36 cellular contexts compared by ENCODE assay signal in the genomic region with DNA sequence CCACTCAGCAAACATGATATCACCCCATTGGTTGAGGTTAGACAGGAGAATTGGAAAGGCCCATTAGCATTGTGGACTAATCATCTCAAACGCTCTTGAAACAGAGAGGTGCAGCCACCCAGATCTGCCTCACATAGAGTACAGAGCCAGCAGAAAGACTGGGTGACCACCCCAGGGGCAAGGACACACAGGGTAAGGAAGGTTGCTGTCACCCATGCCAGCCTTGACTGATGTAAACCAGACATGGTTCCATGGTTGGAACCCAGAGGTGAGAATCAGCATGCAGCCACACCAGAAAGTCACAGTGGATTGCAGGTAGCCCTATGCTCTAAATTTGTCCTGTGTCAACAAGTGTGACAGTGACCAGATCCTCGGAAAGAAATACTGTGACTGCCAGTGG.
"Had no signal": no experiment of that assay in that cellular context is flagged by ENCODE, and none has a peak within 500 bp of the region (broad histone marks: within the 10 kb centered on the region; RNA-seq: fewer than 3 reads in every experiment).

No MANE protein-coding gene starts in this region.

- H3K9me3 Mint-ChIP-seq: activated naive CD4-positive, alpha-beta T cell treated with anti-CD3 and anti-CD28 coated beads for 36 hours; activated naive CD4-positive, alpha-beta T cell treated with anti-CD3 and anti-CD28 coated beads, Interleukin-2, amount 10 ng/mL, durations not matched to agents 7 days and 5 days; activated naive CD4-positive, alpha-beta T cell treated with anti-CD3 and anti-CD28 coated beads, Interleukin-2, amount 50 U/mL, for 24 hours; activated naive CD4-positive, alpha-beta T cell treated with anti-CD3 and anti-CD28 coated beads, Interleukin-2, amount 50 U/mL, for 72 hours; activated naive CD8-positive, alpha-beta T cell treated with anti-CD3 and anti-CD28 coated beads for 36 hours; activated naive CD8-positive, alpha-beta T cell treated with anti-CD3 and anti-CD28 coated beads, Interleukin-2, amount 10 ng/mL, durations not matched to agents 7 days and 5 days; activated naive CD8-positive, alpha-beta T cell treated with anti-CD3 and anti-CD28 coated beads, Interleukin-2, amount 50 U/mL, for 24 hours; activated T-cell treated with anti-CD3 and anti-CD28 coated beads, Interleukin-2, amount 50 U/mL, for 24 hours; activated T-cell treated with anti-CD3 and anti-CD28 coated beads, Interleukin-2, amount 50 U/mL, for 4 hours; activated T-cell treated with anti-CD3 and anti-CD28 coated beads, Interleukin-2, amount 50 U/mL, for 72 hours; activated T-helper 1 cell treated with anti-CD3 and anti-CD28 coated beads, Interleukin-12 subunit alpha, Interleukin-12 subunit beta, Interleukin-2, Interleukin-4 antibody, amounts not matched to agents 30 ng/mL and 10 ng/mL and 1 ng/mL, durations not matched to agents 14 hours and 24 hours and 36 hours; activated T-helper 17 cell treated with anti-CD3 and anti-CD28 coated beads, Interleukin-2, amount 50 U/mL, for 72 hours; activated T-helper 2 cell treated with anti-CD3 and anti-CD28 coated beads, Interferon-gamma antibody, Interleukin-2, Interleukin-4, amounts not matched to agents 10 μg/mL and 5 μg/mL and 100 μg/mL, durations not matched to agents 14 hours and 24 hours and 36 hours had no signal

- H3K4me3 Mint-ChIP-seq: activated naive CD4-positive, alpha-beta T cell treated with anti-CD3 and anti-CD28 coated beads for 36 hours; activated naive CD4-positive, alpha-beta T cell treated with anti-CD3 and anti-CD28 coated beads, Interleukin-2, amount 10 ng/mL, durations not matched to agents 7 days and 5 days; activated naive CD4-positive, alpha-beta T cell treated with anti-CD3 and anti-CD28 coated beads, Interleukin-2, amount 50 U/mL, for 24 hours; activated naive CD8-positive, alpha-beta T cell; activated naive CD8-positive, alpha-beta T cell treated with anti-CD3 and anti-CD28 coated beads for 36 hours; activated naive CD8-positive, alpha-beta T cell treated with anti-CD3 and anti-CD28 coated beads, Interleukin-2, amount 10 ng/mL, durations not matched to agents 7 days and 5 days; activated naive CD8-positive, alpha-beta T cell treated with anti-CD3 and anti-CD28 coated beads, Interleukin-2, amount 50 U/mL, for 24 hours; activated T-cell treated with anti-CD3 and anti-CD28 coated beads, Interleukin-2, amount 50 U/mL, for 24 hours; activated T-cell treated with anti-CD3 and anti-CD28 coated beads, Interleukin-2, amount 50 U/mL, for 4 hours; activated T-cell treated with anti-CD3 and anti-CD28 coated beads, Interleukin-2, amount 50 U/mL, for 72 hours; activated T-helper 1 cell treated with anti-CD3 and anti-CD28 coated beads, Interleukin-12 subunit alpha, Interleukin-12 subunit beta, Interleukin-2, Interleukin-4 antibody, amounts not matched to agents 30 ng/mL and 10 ng/mL and 1 ng/mL, durations not matched to agents 14 hours and 24 hours and 36 hours; activated T-helper 17 cell treated with anti-CD3 and anti-CD28 coated beads, Interleukin-2, amount 50 U/mL, for 72 hours; brain; central memory CD8-positive, alpha-beta T cell had no signal

- H3K4me1 Mint-ChIP-seq: activated naive CD4-positive, alpha-beta T cell treated with anti-CD3 and anti-CD28 coated beads, Interleukin-2, amount 10 ng/mL, durations not matched to agents 7 days and 5 days; activated naive CD4-positive, alpha-beta T cell treated with anti-CD3 and anti-CD28 coated beads, Interleukin-2, amount 50 U/mL, for 24 hours; activated naive CD8-positive, alpha-beta T cell treated with anti-CD3 and anti-CD28 coated beads for 36 hours; activated naive CD8-positive, alpha-beta T cell treated with anti-CD3 and anti-CD28 coated beads, Interleukin-2, amount 10 ng/mL, durations not matched to agents 7 days and 5 days; activated naive CD8-positive, alpha-beta T cell treated with anti-CD3 and anti-CD28 coated beads, Interleukin-2, amount 50 U/mL, for 24 hours; activated T-helper 17 cell treated with anti-CD3 and anti-CD28 coated beads, Interleukin-2, amount 50 U/mL, for 72 hours; brain; central memory CD8-positive, alpha-beta T cell had no signal

- H3K36me3 Mint-ChIP-seq: activated naive CD4-positive, alpha-beta T cell treated with anti-CD3 and anti-CD28 coated beads, Interleukin-2, amount 10 ng/mL, durations not matched to agents 7 days and 5 days; activated naive CD4-positive, alpha-beta T cell treated with anti-CD3 and anti-CD28 coated beads, Interleukin-2, amount 50 U/mL, for 24 hours; activated naive CD4-positive, alpha-beta T cell treated with anti-CD3 and anti-CD28 coated beads, Interleukin-2, amount 50 U/mL, for 72 hours; activated naive CD8-positive, alpha-beta T cell; activated naive CD8-positive, alpha-beta T cell treated with anti-CD3 and anti-CD28 coated beads for 36 hours; activated naive CD8-positive, alpha-beta T cell treated with anti-CD3 and anti-CD28 coated beads, Interleukin-2, amount 10 ng/mL, durations not matched to agents 7 days and 5 days; brain had no signal

- DNase-seq: activated effector memory CD4-positive, alpha-beta T cell treated with anti-CD3 and anti-CD28 coated beads, Interleukin-2, amount 50 U/mL, for 16 hours; activated effector memory CD4-positive, alpha-beta T cell treated with Interleukin-2 at 50 U/mL for 16 hours; activated gamma-delta T cell; activated gamma-delta T cell treated with Interleukin-2 at 50 U/mL for 16 hours; activated naive CD4-positive, alpha-beta T cell; activated naive CD4-positive, alpha-beta T cell treated with anti-CD3 and anti-CD28 coated beads for 36 hours; activated naive CD4-positive, alpha-beta T cell treated with anti-CD3 and anti-CD28 coated beads, Interleukin-2, amount 10 ng/mL, durations not matched to agents 7 days and 5 days; activated naive CD4-positive, alpha-beta T cell treated with anti-CD3 and anti-CD28 coated beads, Interleukin-2, amount 50 U/mL, for 16 hours; activated naive CD4-positive, alpha-beta T cell treated with Interleukin-2 at 50 U/mL for 16 hours; activated naive CD8-positive, alpha-beta T cell treated with anti-CD3 and anti-CD28 coated beads for 36 hours; activated naive CD8-positive, alpha-beta T cell treated with anti-CD3 and anti-CD28 coated beads, Interleukin-2, amount 10 ng/mL, durations not matched to agents 7 days and 5 days; activated naive CD8-positive, alpha-beta T cell treated with anti-CD3 and anti-CD28 coated beads, Interleukin-2, amount 50 U/mL, for 24 hours; activated T-cell treated with anti-CD3 and anti-CD28 coated beads for 4 hours; activated T-cell treated with anti-CD3 and anti-CD28 coated beads, Interleukin-2, amount 50 U/mL, for 1 hour; activated T-cell treated with anti-CD3 and anti-CD28 coated beads, Interleukin-2, amount 50 U/mL, for 24 hours; activated T-cell treated with anti-CD3 and anti-CD28 coated beads, Interleukin-2, amount 50 U/mL, for 4 hours; activated T-cell treated with anti-CD3 and anti-CD28 coated beads, Interleukin-2, amount 50 U/mL, for 48 hours; activated T-cell treated with anti-CD3 and anti-CD28 coated beads, Interleukin-2, amount 50 U/mL, for 72 hours; adrenal gland; amniotic stem cell; amygdala; anterior cingulate cortex; aorta; body of pancreas; brain microvascular endothelial cell; caudate nucleus; central memory CD4-positive, alpha-beta T cell; cerebellar nuclear complex had no signal

- H3K27me3 Mint-ChIP-seq: activated naive CD4-positive, alpha-beta T cell treated with anti-CD3 and anti-CD28 coated beads, Interleukin-2, amount 10 ng/mL, durations not matched to agents 7 days and 5 days; activated naive CD4-positive, alpha-beta T cell treated with anti-CD3 and anti-CD28 coated beads, Interleukin-2, amount 50 U/mL, for 24 hours; activated naive CD8-positive, alpha-beta T cell; activated naive CD8-positive, alpha-beta T cell treated with anti-CD3 and anti-CD28 coated beads for 36 hours; activated naive CD8-positive, alpha-beta T cell treated with anti-CD3 and anti-CD28 coated beads, Interleukin-2, amount 10 ng/mL, durations not matched to agents 7 days and 5 days; activated naive CD8-positive, alpha-beta T cell treated with anti-CD3 and anti-CD28 coated beads, Interleukin-2, amount 50 U/mL, for 24 hours; activated T-cell treated with anti-CD3 and anti-CD28 coated beads, Interleukin-2, amount 50 U/mL, for 24 hours; activated T-helper 17 cell treated with anti-CD3 and anti-CD28 coated beads, Interleukin-2, amount 50 U/mL, for 72 hours; brain; central memory CD8-positive, alpha-beta T cell had no signal

- ATAC-seq: activated naive CD4-positive, alpha-beta T cell treated with anti-CD3 and anti-CD28 coated beads, Interleukin-2, amount 50 U/mL, for 72 hours; activated naive CD8-positive, alpha-beta T cell treated with anti-CD3 and anti-CD28 coated beads, Interleukin-2, amount 50 U/mL, for 24 hours; activated T-cell treated with anti-CD3 and anti-CD28 coated beads, Interleukin-2, amount 50 U/mL, for 4 hours; activated T-cell treated with anti-CD3 and anti-CD28 coated beads, Interleukin-2, amount 50 U/mL, for 72 hours; activated T-helper 17 cell treated with anti-CD3 and anti-CD28 coated beads, Interleukin-2, amount 50 U/mL, for 72 hours; body of pancreas had no signal

- H3K27ac Mint-ChIP-seq: activated naive CD4-positive, alpha-beta T cell treated with anti-CD3 and anti-CD28 coated beads for 36 hours; activated naive CD4-positive, alpha-beta T cell treated with anti-CD3 and anti-CD28 coated beads, Interleukin-2, amount 10 ng/mL, durations not matched to agents 7 days and 5 days; activated naive CD4-positive, alpha-beta T cell treated with anti-CD3 and anti-CD28 coated beads, Interleukin-2, amount 50 U/mL, for 24 hours; activated naive CD4-positive, alpha-beta T cell treated with anti-CD3 and anti-CD28 coated beads, Interleukin-2, amount 50 U/mL, for 72 hours; activated naive CD8-positive, alpha-beta T cell; activated naive CD8-positive, alpha-beta T cell treated with anti-CD3 and anti-CD28 coated beads for 36 hours; activated naive CD8-positive, alpha-beta T cell treated with anti-CD3 and anti-CD28 coated beads, Interleukin-2, amount 10 ng/mL, durations not matched to agents 7 days and 5 days; activated naive CD8-positive, alpha-beta T cell treated with anti-CD3 and anti-CD28 coated beads, Interleukin-2, amount 50 U/mL, for 24 hours; activated T-cell treated with anti-CD3 and anti-CD28 coated beads, Interleukin-2, amount 50 U/mL, for 24 hours; activated T-cell treated with anti-CD3 and anti-CD28 coated beads, Interleukin-2, amount 50 U/mL, for 72 hours; activated T-helper 1 cell treated with anti-CD3 and anti-CD28 coated beads, Interleukin-12 subunit alpha, Interleukin-12 subunit beta, Interleukin-2, Interleukin-4 antibody, amounts not matched to agents 30 ng/mL and 10 ng/mL and 1 ng/mL, durations not matched to agents 14 hours and 24 hours and 36 hours; activated T-helper 17 cell treated with anti-CD3 and anti-CD28 coated beads, Interleukin-2, amount 50 U/mL, for 72 hours; activated T-helper 2 cell treated with anti-CD3 and anti-CD28 coated beads, Interferon-gamma antibody, Interleukin-2, Interleukin-4, amounts not matched to agents 10 μg/mL and 5 μg/mL and 100 μg/mL, durations not matched to agents 14 hours and 24 hours and 36 hours; brain had no signal
